26 cellular contexts compared by ENCODE assay signal in the genomic region with DNA sequence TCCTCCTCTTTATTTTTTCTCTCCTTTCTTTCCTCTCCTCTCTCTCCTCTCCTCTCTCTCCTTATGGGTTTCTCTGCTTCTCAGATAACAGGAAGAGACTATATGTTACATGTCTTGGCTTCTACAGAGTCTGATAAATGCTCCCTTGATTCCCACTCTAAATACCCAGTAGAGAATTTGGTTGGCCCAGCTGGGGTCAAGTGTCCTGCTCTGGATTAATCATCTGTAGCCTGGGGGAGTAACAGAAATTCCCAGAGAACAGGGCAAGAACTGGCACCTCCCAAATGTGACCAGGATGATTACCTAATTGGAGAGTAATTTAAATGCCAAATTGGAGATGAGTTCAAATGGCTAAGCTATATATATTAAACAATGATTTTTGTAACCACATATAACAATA.
DNase-seq lines count a peak whose midpoint lies in the region; ATAC-seq and TF ChIP-seq lines count a peak whose summit lies in the region.
"Had no signal": no experiment of that assay in that cellular context is flagged by ENCODE, and none has a peak within 500 bp of the region (broad histone marks: within the 10 kb centered on the region; RNA-seq: fewer than 3 reads in every experiment).

No MANE protein-coding gene starts in this region.

- H3K4me1 ChIP-seq in breast epithelium (no peaks in the 10 kb centered on the region), stomach (no peaks in the 10 kb centered on the region)

- H3K4me3 Mint-ChIP-seq in MCF 10A (ENCODE audit: unreplicated experiment) = no peak overlapping the region
- H3K4me3 Mint-ChIP-seq: CD4-positive, alpha-beta T cell had no signal

- no peak for TF ChIP-seq EP300 in stomach (IDR thresholded peaks at IDR 0.05)

- TF ChIP-seq POLR2A in breast epithelium (IDR thresholded peaks at IDR 0.05) (no peak), stomach (IDR thresholded peaks at IDR 0.05) (no peak)

- CTCF ChIA-PET in MCF 10A (lab: Yijun Ruan, JAX) (interaction anchor here (0.7 kb wide), 1 partner anchor 1693 kb away, joined by 3 read pairs; no protein-coding TSS in a partner anchor), RWPE1 (lab: Yijun Ruan, JAX) (interaction anchor here (0.8 kb wide), 1 partner anchor 9 kb away, joined by 3 read pairs; no protein-coding TSS in a partner anchor)

- H3K9me3 ChIP-seq in breast epithelium = no peaks in the 10 kb centered on the region
- no peaks in the 10 kb centered on the region for H3K9me3 ChIP-seq in stomach
- H3K9me3 ChIP-seq: BLaER1 had no signal

- no peaks in the 10 kb centered on the region for H3K27me3 ChIP-seq in breast epithelium
- H3K27me3 ChIP-seq in stomach = no peaks in the 10 kb centered on the region
- H3K27me3 ChIP-seq: BLaER1 had no signal

- peak; percentile 49 for DNase-seq in MCF 10A (ENCODE audit: unreplicated experiment)
- DNase-seq in breast epithelium (ENCODE audit: low spot score in 2 of 2) = no peak
- DNase-seq in RWPE1 (ENCODE audit: low spot score) = peak; percentile 30
- DNase-seq in kidney tubule cell (ENCODE audit: low spot score) = peak; percentile 20
- no peak for DNase-seq in stomach
- DNase-seq in NCI-H2171 treated with DMSO at 0.1 percent for 48 hours (lab: John Stamatoyannopoulos, UW) = no peak
- DNase-seq in central memory CD4-positive, alpha-beta T cell = no peak
- DNase-seq: ACHN; CD4-positive, alpha-beta T cell; COR-L47; DMS79; GOT3; Kasumi-1; MM.1S; NCI-H1048; NCI-H1436; NCI-H187 treated with DMSO at 0.1 percent for 48 hours; NCI-H2107; NCI-H510A; NCI-H774; SHP77 had no signal

- H3K9me3 Mint-ChIP-seq in MCF 10A (ENCODE audit: unreplicated experiment) = no peaks in the 10 kb centered on the region
- H3K9me3 Mint-ChIP-seq: CD4-positive, alpha-beta T cell had no signal

- intact Hi-C loops in MCF 10A (cut with micrococcal nuclease) = no loop called here
- intact Hi-C loops in breast epithelium (cut with DNase I; ENCODE audit: low total_unique reads) = loop anchor here (5.0 kb wide), 1 partner anchor 585 kb away; no protein-coding TSS in a partner anchor
- intact Hi-C loops in stomach (cut with DNase I; ENCODE audit: low total_unique reads) = no loop called here

- no peak for ATAC-seq in GM21529 (IDR thresholded peaks at IDR 0.05; ENCODE audit: unreplicated experiment)
- ATAC-seq: HCT116 had no signal

- H3K27me3 Mint-ChIP-seq in MCF 10A (ENCODE audit: insufficient read depth, unreplicated experiment) = no peaks in the 10 kb centered on the region

- peaks cover 6% of the 10 kb centered on the region for H3K4me1 Mint-ChIP-seq in MCF 10A (ENCODE audit: insufficient read depth, unreplicated experiment)

- TF ChIP-seq CTCF in MCF 10A (IDR thresholded peaks at IDR 0.05; ENCODE audit: unreplicated experiment) (no peak), breast epithelium (IDR thresholded peaks at IDR 0.05) (no peak), RWPE1 (conservative IDR thresholded peaks at IDR 0.05; ENCODE audit: low read depth) (no peak), stomach (IDR thresholded peaks at IDR 0.05) (no peak)

- H3K27ac Mint-ChIP-seq in MCF 10A (ENCODE audit: low read depth, unreplicated experiment) = no peak overlapping the region
- H3K27ac Mint-ChIP-seq: CD4-positive, alpha-beta T cell had no signal

- H3K36me3 ChIP-seq in breast epithelium = no peaks in the 10 kb centered on the region
- H3K36me3 ChIP-seq in stomach = no peaks in the 10 kb centered on the region
- H3K36me3 ChIP-seq: BLaER1 had no signal

- no peaks in the 10 kb centered on the region for H3K36me3 Mint-ChIP-seq in MCF 10A (ENCODE audit: insufficient read depth, unreplicated experiment)

- BruUV-seq in MCF 10A (replicated peaks; lab: Mats Ljungman, UMichigan) = no TSS peak

- H3K4me3 ChIP-seq in breast epithelium (no peak overlapping the region), stomach (no peak overlapping the region)
- H3K4me3 ChIP-seq: BLaER1, SK-N-MC had no signal

- H3K27ac ChIP-seq in breast epithelium = no peak overlapping the region
- no peak overlapping the region for H3K27ac ChIP-seq in RWPE1
- no peak overlapping the region for H3K27ac ChIP-seq in stomach
- H3K27ac ChIP-seq: 22Rv1, BLaER1, SK-N-MC had no signal

- POLR2A ChIA-PET in MCF 10A (lab: Yijun Ruan, JAX) = interaction anchor here (0.6 kb wide), 1 partner anchor 9 kb away, joined by 3 read pairs; no protein-coding TSS in a partner anchor
- POLR2A ChIA-PET in RWPE1 (lab: Yijun Ruan, JAX; ENCODE audit: low non-redundant PET) = no interaction called here

Comparison
In these comparisons a context has a peak if more than half of its experiments do, and no peak if none do; other contexts are left out.
1. DNase-seq: peak in MCF 10A (single experiment), RWPE1 (single experiment) and kidney tubule cell (single experiment); none in breast epithelium (0 of 2), stomach (single experiment), NCI-H2171 treated with DMSO at 0.1 percent for 48 hours (single experiment) and central memory CD4-positive, alpha-beta T cell (single experiment).